ENCODE assay signal across 28 cellular contexts in genomic region chrX:54090880-54091279, GRCh38.
"Had no signal": no experiment of that assay in that cellular context is flagged by ENCODE, and none has a peak within 500 bp of the region (broad histone marks: within the 10 kb centered on the region; RNA-seq: fewer than 3 reads in every experiment).

No MANE protein-coding gene starts in this region.

- H3K4me3 Mint-ChIP-seq: dendritic cell treated with granulocyte-macrophage colony-stimulating factor and Interleukin-4, amounts not matched to agents 40 ng/mL and 50 ng/mL, for 4 days; effector memory CD8-positive, alpha-beta T cell had no signal

- H3K36me3 ChIP-seq: colonic mucosa had no signal

- H3K4me3 ChIP-seq: colonic mucosa, coronary artery, dorsolateral prefrontal cortex, esophagus muscularis mucosa, esophagus squamous epithelium, gastrocnemius medialis, gastroesophageal sphincter, heart left ventricle, heart right ventricle had no signal

- DNase-seq: colonic mucosa; cortex of kidney; dermis blood vessel endothelial cell; dorsolateral prefrontal cortex; effector CD4-positive, alpha-beta T cell; effector CD8-positive, alpha-beta T cell; effector memory CD4-positive, alpha-beta T cell; effector memory CD8-positive, alpha-beta T cell; erythroblast; esophagus squamous epithelium; foreskin fibroblast; foreskin keratinocyte; foreskin melanocyte; gastrocnemius medialis; glutamatergic neuron; head of caudate nucleus; heart left ventricle; heart right ventricle had no signal

- H3K9me3 Mint-ChIP-seq: dendritic cell treated with granulocyte-macrophage colony-stimulating factor and Interleukin-4, amounts not matched to agents 40 ng/mL and 50 ng/mL, for 4 days; effector memory CD8-positive, alpha-beta T cell had no signal

- H3K27ac ChIP-seq: colonic mucosa, coronary artery, dorsolateral prefrontal cortex, epithelial cell of prostate, esophagus muscularis mucosa, esophagus squamous epithelium, foreskin keratinocyte, gastrocnemius medialis, gastroesophageal sphincter, heart left ventricle, heart right ventricle had no signal

- H3K9me3 ChIP-seq: colonic mucosa, esophagus muscularis mucosa, esophagus squamous epithelium, gastrocnemius medialis, gastroesophageal sphincter, heart left ventricle, heart right ventricle had no signal

- H3K27me3 Mint-ChIP-seq: dendritic cell treated with granulocyte-macrophage colony-stimulating factor and Interleukin-4, amounts not matched to agents 40 ng/mL and 50 ng/mL, for 4 days; effector memory CD8-positive, alpha-beta T cell had no signal

- H3K27ac Mint-ChIP-seq: dendritic cell treated with granulocyte-macrophage colony-stimulating factor and Interleukin-4, amounts not matched to agents 40 ng/mL and 50 ng/mL, for 4 days had no signal

- H3K27me3 ChIP-seq: colonic mucosa, esophagus muscularis mucosa, esophagus squamous epithelium, foreskin keratinocyte, gastrocnemius medialis, gastroesophageal sphincter, heart right ventricle had no signal

- ATAC-seq: effector memory CD8-positive, alpha-beta T cell; esophagus mucosa; foreskin keratinocyte; gastrocnemius medialis; gastroesophageal sphincter; heart left ventricle; heart right ventricle had no signal

- FAIRE-seq: colon, endometrium, endothelial cell of umbilical vein, frontal cortex had no signal

- H3K4me1 ChIP-seq: colonic mucosa, esophagus muscularis mucosa, esophagus squamous epithelium, foreskin keratinocyte, gastroesophageal sphincter, heart left ventricle, heart right ventricle had no signal
